Comparison of ENCODE assay signal across 28 cellular contexts in genomic region chr5:74665823-74666222, GRCh38.
"Had no signal": no experiment of that assay in that cellular context is flagged by ENCODE, and none has a peak within 500 bp of the region (broad histone marks: within the 10 kb centered on the region; RNA-seq: fewer than 3 reads in every experiment).

No MANE protein-coding gene starts in this region.

- H3K9me3 Mint-ChIP-seq: activated CD4-positive, alpha-beta memory T cell treated with anti-CD3 and anti-CD28 coated beads, Interleukin-2, amount 10 ng/mL, durations not matched to agents 7 days and 5 days; activated T-cell treated with anti-CD3 and anti-CD28 coated beads, Interleukin-2, amount 50 U/mL, for 72 hours; activated T-helper 17 cell treated with anti-CD3 and anti-CD28 coated beads, Interleukin-2, amount 50 U/mL, for 72 hours; central memory CD8-positive, alpha-beta T cell had no signal

- H3K27ac Mint-ChIP-seq: activated CD4-positive, alpha-beta memory T cell treated with anti-CD3 and anti-CD28 coated beads, Interleukin-2, amount 10 ng/mL, durations not matched to agents 7 days and 5 days; activated CD8-positive, alpha-beta memory T cell treated with anti-CD3 and anti-CD28 coated beads, Interleukin-2, amount 10 ng/mL, durations not matched to agents 7 days and 5 days; activated naive CD8-positive, alpha-beta T cell treated with anti-CD3 and anti-CD28 coated beads for 36 hours; activated T-cell treated with anti-CD3 and anti-CD28 coated beads, Interleukin-2, amount 50 U/mL, for 72 hours; activated T-helper 17 cell treated with anti-CD3 and anti-CD28 coated beads, Interleukin-2, amount 50 U/mL, for 72 hours had no signal

- H3K9me3 ChIP-seq: ascending aorta, SJCRH30 had no signal

- H3K27me3 ChIP-seq: ascending aorta, cardiac muscle cell, SJCRH30 had no signal

- DNase-seq: activated CD4-positive, alpha-beta memory T cell treated with anti-CD3 and anti-CD28 coated beads, Interleukin-2, amount 10 ng/mL, durations not matched to agents 7 days and 5 days; activated CD4-positive, alpha-beta T cell treated with anti-CD3 and anti-CD28 coated beads for 1 hour; activated CD4-positive, alpha-beta T cell treated with anti-CD3 and anti-CD28 coated beads for 48 hours; activated CD4-positive, CD25-positive, alpha-beta regulatory T cell; activated CD8-positive, alpha-beta memory T cell treated with anti-CD3 and anti-CD28 coated beads for 24 hours; activated CD8-positive, alpha-beta memory T cell treated with anti-CD3 and anti-CD28 coated beads, Interleukin-2, amount 10 ng/mL, durations not matched to agents 7 days and 5 days; activated CD8-positive, alpha-beta memory T cell treated with anti-CD3 and anti-CD28 coated beads, Interleukin-2, amount 50 U/mL, for 48 hours; activated effector memory CD4-positive, alpha-beta T cell treated with anti-CD3 and anti-CD28 coated beads, Interleukin-2, amount 50 U/mL, for 16 hours; activated naive CD4-positive, alpha-beta T cell; activated naive CD4-positive, alpha-beta T cell treated with anti-CD3 and anti-CD28 coated beads, Interleukin-2, amount 50 U/mL, for 16 hours; activated naive CD8-positive, alpha-beta T cell treated with anti-CD3 and anti-CD28 coated beads for 36 hours; activated T-cell treated with anti-CD3 and anti-CD28 coated beads, Interleukin-2, amount 50 U/mL, for 1 hour; activated T-cell treated with anti-CD3 and anti-CD28 coated beads, Interleukin-2, amount 50 U/mL, for 72 hours; amniotic stem cell; Karpas-422; NCI-H187; NCI-H2029 treated with DMSO at 0.1 percent for 48 hours; NCI-H345; NCI-H524 treated with DMSO at 0.1 percent for 48 hours; SHP77; SJCRH30; T1000; WERI-Rb-1 had no signal

- H3K4me3 ChIP-seq: ascending aorta, cardiac muscle cell, SJCRH30 had no signal

- H3K27ac ChIP-seq: ascending aorta, cardiac muscle cell, SJCRH30, WERI-Rb-1 had no signal

- H3K36me3 Mint-ChIP-seq: activated CD8-positive, alpha-beta memory T cell treated with anti-CD3 and anti-CD28 coated beads, Interleukin-2, amount 10 ng/mL, durations not matched to agents 7 days and 5 days had no signal

- H3K36me3 ChIP-seq: ascending aorta, cardiac muscle cell, SJCRH30, WERI-Rb-1 had no signal

- ATAC-seq: activated CD8-positive, alpha-beta memory T cell treated with anti-CD3 and anti-CD28 coated beads, Interleukin-2, amount 10 ng/mL, durations not matched to agents 7 days and 5 days; activated T-cell treated with anti-CD3 and anti-CD28 coated beads, Interleukin-2, amount 50 U/mL, for 72 hours; activated T-helper 17 cell treated with anti-CD3 and anti-CD28 coated beads, Interleukin-2, amount 50 U/mL, for 72 hours; Panc1 had no signal

- H3K4me3 Mint-ChIP-seq: activated CD4-positive, alpha-beta memory T cell treated with anti-CD3 and anti-CD28 coated beads, Interleukin-2, amount 10 ng/mL, durations not matched to agents 7 days and 5 days; activated CD8-positive, alpha-beta memory T cell treated with anti-CD3 and anti-CD28 coated beads, Interleukin-2, amount 10 ng/mL, durations not matched to agents 7 days and 5 days; activated naive CD8-positive, alpha-beta T cell treated with anti-CD3 and anti-CD28 coated beads for 36 hours; activated T-cell treated with anti-CD3 and anti-CD28 coated beads, Interleukin-2, amount 50 U/mL, for 72 hours; activated T-helper 17 cell treated with anti-CD3 and anti-CD28 coated beads, Interleukin-2, amount 50 U/mL, for 72 hours; central memory CD8-positive, alpha-beta T cell had no signal

- H3K4me1 Mint-ChIP-seq: activated CD4-positive, alpha-beta memory T cell treated with anti-CD3 and anti-CD28 coated beads, Interleukin-2, amount 10 ng/mL, durations not matched to agents 7 days and 5 days; activated CD8-positive, alpha-beta memory T cell treated with anti-CD3 and anti-CD28 coated beads, Interleukin-2, amount 10 ng/mL, durations not matched to agents 7 days and 5 days; activated naive CD8-positive, alpha-beta T cell treated with anti-CD3 and anti-CD28 coated beads for 36 hours; activated T-helper 17 cell treated with anti-CD3 and anti-CD28 coated beads, Interleukin-2, amount 50 U/mL, for 72 hours; central memory CD8-positive, alpha-beta T cell had no signal
